8 cellular contexts compared by ENCODE assay signal in the genomic region with DNA sequence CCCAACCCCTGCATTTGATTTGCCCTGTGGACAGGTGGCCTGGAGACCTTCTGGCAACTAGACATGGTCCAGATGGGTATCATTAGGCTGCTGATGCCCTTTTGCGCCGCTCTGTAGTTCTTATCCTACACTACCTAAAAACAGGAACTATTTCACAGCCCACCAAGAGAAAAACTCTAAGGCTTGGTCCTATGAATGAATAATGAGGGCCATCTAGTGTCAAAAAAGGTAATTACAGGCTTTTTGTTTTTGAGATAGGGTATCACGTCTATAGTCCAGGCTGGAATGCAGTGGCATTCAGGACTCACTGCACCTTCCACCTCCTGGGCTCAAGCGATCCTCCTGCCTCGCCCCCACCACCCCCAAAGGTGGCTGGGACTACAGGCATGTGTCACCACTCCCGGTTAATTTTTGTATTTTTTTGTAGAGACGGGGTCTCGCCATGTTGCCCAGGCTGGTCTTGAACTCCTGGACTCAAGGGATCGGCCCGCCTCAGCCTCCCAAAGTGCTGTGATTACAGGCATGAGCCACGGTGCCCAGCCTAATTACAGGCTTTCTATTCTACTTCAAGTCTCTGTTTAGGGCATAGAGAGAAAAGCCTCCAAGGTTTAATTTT. TPM values are rescaled to one million over a fixed set of nuclear protein-coding genes. Genes with fewer than 3 reads are reported as not detected.
DNase-seq lines count a peak whose midpoint lies in the region; ATAC-seq, FAIRE-seq and TF ChIP-seq lines count a peak whose summit lies in the region.

No MANE protein-coding gene starts in this region.

- no peaks in the 10 kb centered on the region for H4K20me1 ChIP-seq in MM.1S (ENCODE audit: insufficient read depth, low read length)

- DNase-seq in AG09309 (ENCODE audit: low read depth) (peak; percentile 20), GM12892 (ENCODE audit: insufficient read length) (peak; percentile 27), MM.1S (peak; percentile 74), SHP77 (lab: John Stamatoyannopoulos, UW) (peak; percentile 14 to 44), endodermal cell (peak; percentile 67), midbrain (lab: John Stamatoyannopoulos, UW) (peak; percentile 32), occipital lobe (lab: John Stamatoyannopoulos, UW) (no peak)

- no peaks in the 10 kb centered on the region for H3K27me3 Mint-ChIP-seq in endodermal cell (ENCODE audit: insufficient read depth)

- H3K79me2 ChIP-seq in MM.1S (ENCODE audit: low read length), result peaks cover 18% of the 10 kb centered on the region; the same call in 1 of the 2 replicates

- no peak overlapping the region for H3K27ac ChIP-seq in MM.1S (ENCODE audit: low read length)
- no peak overlapping the region for H3K27ac ChIP-seq in endodermal cell (ENCODE audit: low read depth, low read length)

- H3K9me2 ChIP-seq in MM.1S (replicated peaks; ENCODE audit: insufficient read depth, low read length), result no peaks in the 10 kb centered on the region

- no peak overlapping the region for H3K4me3 Mint-ChIP-seq in endodermal cell

- H3K36me3 Mint-ChIP-seq in endodermal cell (ENCODE audit: low read depth), result peaks cover 81% of the 10 kb centered on the region

- peaks cover 25% of the 10 kb centered on the region for H3K4me1 ChIP-seq in MM.1S (ENCODE audit: low read length)
- no peaks in the 10 kb centered on the region for H3K4me1 ChIP-seq in endodermal cell (ENCODE audit: control insufficient read depth, insufficient read depth, low read length)

- no peak for TF ChIP-seq POLR2A in GM12892 (IDR thresholded peaks at IDR 0.05; ENCODE audit: low read depth, low read length)

- no peaks in the 10 kb centered on the region for H3K4me1 Mint-ChIP-seq in endodermal cell

- peak overlapping the region; percentile 48 for H3K27ac Mint-ChIP-seq in endodermal cell

- H3K9me3 ChIP-seq in MM.1S (replicated peaks; ENCODE audit: insufficient read depth, low read length), result no peaks in the 10 kb centered on the region
- H3K9me3 ChIP-seq in endodermal cell (ENCODE audit: control insufficient read depth, low read length), result no peaks in the 10 kb centered on the region

- 59 to 82% methylated on average over 8 to 11 of the region's 11 CpGs for WGBS in endodermal cell (ENCODE audit: insufficient coverage in 1 of 2, insufficient read length in 1 of 2), 2 experiments

- H3K9me3 Mint-ChIP-seq in endodermal cell, result no peaks in the 10 kb centered on the region

- H3K27me3 ChIP-seq in MM.1S (replicated peaks; ENCODE audit: insufficient read depth, low read length), result no peaks in the 10 kb centered on the region
- H3K27me3 ChIP-seq in endodermal cell (ENCODE audit: control insufficient read depth, insufficient read depth, low read length, poor library complexity, severe bottlenecking), result no peaks in the 10 kb centered on the region

- no peak overlapping the region for H3K4me2 ChIP-seq in MM.1S (ENCODE audit: low read depth, low read length)

- peaks cover 10% of the 10 kb centered on the region; the same call in 1 of the 2 replicates for H3K36me3 ChIP-seq in MM.1S (replicated peaks; ENCODE audit: insufficient read depth, low read length)
- peaks cover 70% of the 10 kb centered on the region for H3K36me3 ChIP-seq in endodermal cell (ENCODE audit: control insufficient read depth, insufficient read depth, low read length)

- peaks cover 20% of the 10 kb centered on the region for H3F3A ChIP-seq in MM.1S (ENCODE audit: insufficient read depth, low read length)

- H3K9ac ChIP-seq in MM.1S (ENCODE audit: low read length) (no peak overlapping the region), endodermal cell (ENCODE audit: extremely low read depth, low read length, poor library complexity, severe bottlenecking) (no peak overlapping the region)

- TF ChIP-seq CTCF in AG09309 (IDR thresholded peaks at IDR 0.05; ENCODE audit: control insufficient read depth, insufficient read depth, low read depth, low read length, missing control alignments) (peak; percentile 55), MM.1S (IDR thresholded peaks at IDR 0.05; ENCODE audit: low read length) (peak; percentile 77), endodermal cell (conservative IDR thresholded peaks at IDR 0.05) (peak; percentile 81)

- FAIRE-seq in GM12892 (lab: Jason Lieb, UNC), result no peak

- no peak overlapping the region for H3K4me3 ChIP-seq in AG09309 (ENCODE audit: control insufficient read depth, low read depth, low read length)
- no peak overlapping the region for H3K4me3 ChIP-seq in MM.1S (ENCODE audit: low read length)
- H3K4me3 ChIP-seq in endodermal cell (ENCODE audit: low read length), result no peak overlapping the region

- no peak overlapping the region for H2AFZ ChIP-seq in MM.1S (ENCODE audit: low read length)

- ATAC-seq in GM18498 (IDR thresholded peaks at IDR 0.05; ENCODE audit: unreplicated experiment), result no peak

RNA-seq across cellular contexts. Expression of a gene that starts 20.9 kb away (rescaled TPM):
- polyA plus RNA-seq in GM12892 (2012; ENCODE audit: missing spikeins), result 18.5 TPM
- total RNA-seq in endodermal cell, result 10 to 100 TPM; 18.2 to 19.2 TPM
- polyA plus RNA-seq in endodermal cell (2013, experiment 1 of 2), result 23.8 TPM
- polyA plus RNA-seq in endodermal cell (2013, experiment 2 of 2), result 25.6 TPM
- 26.7 TPM for total RNA-seq in occipital lobe

RNA-seq across cellular contexts. Expression of a gene that starts 26.1 kb away (rescaled TPM):
- polyA plus RNA-seq in GM12892 (2012; ENCODE audit: missing spikeins), result 44.3 TPM
- 10 to 100 TPM; 18.8 to 21.3 TPM for total RNA-seq in endodermal cell
- 8.9 TPM for polyA plus RNA-seq in endodermal cell (2013, experiment 1 of 2)
- 9.3 TPM for polyA plus RNA-seq in endodermal cell (2013, experiment 2 of 2)
- 1.6 TPM for total RNA-seq in occipital lobe

RNA-seq across cellular contexts. Expression of a gene that starts 38.0 kb away (rescaled TPM):
- 49.7 TPM for polyA plus RNA-seq in GM12892 (2012; ENCODE audit: missing spikeins)
- total RNA-seq in endodermal cell (10 to 100 TPM; 28.5 to 30.8 TPM), occipital lobe (5.6 TPM)
- 38.0 TPM for polyA plus RNA-seq in endodermal cell (2013, experiment 1 of 2)
- polyA plus RNA-seq in endodermal cell (2013, experiment 2 of 2), result 30.3 TPM
